In the genomic region with DNA sequence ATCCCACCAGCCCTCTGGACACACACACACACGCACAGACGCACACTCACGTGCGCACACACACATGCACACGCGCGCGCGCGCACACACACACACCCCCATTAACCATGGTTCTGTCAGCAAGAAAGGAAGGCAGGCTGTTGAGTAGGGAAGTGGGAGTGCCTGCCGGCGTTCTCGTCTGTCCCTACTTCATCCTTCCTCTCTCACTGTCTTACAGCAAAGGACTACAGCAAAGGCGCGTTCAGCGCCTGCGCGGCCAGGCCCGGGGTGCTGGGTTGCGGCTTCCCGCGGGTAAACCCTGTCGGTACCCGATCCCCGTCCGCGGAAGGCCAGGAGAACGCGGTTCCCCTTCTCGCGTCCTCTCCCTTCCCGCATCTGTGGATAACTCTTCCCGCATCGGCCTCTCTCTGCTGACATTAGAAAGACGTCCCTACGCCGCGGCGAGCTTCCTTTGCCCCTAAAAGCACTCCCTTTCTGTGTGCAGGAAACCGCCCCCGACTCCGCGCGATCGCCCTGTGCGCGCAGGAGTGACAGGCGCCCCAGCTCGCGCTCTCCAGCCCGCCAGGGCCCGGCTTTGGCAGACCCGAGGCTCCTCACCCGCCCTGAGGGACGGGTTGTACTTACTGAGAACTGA, we compare ENCODE assay signal across 8 cellular contexts.
A peak's percentile ranks its signal among the peaks of the same experiment; 100 is the strongest.
DNase-seq lines count a peak whose midpoint lies in the region; ATAC-seq and FAIRE-seq lines count a peak whose summit lies in the region.

No MANE protein-coding gene starts in this region.

- peaks cover 16 to 19% of the 10 kb centered on the region in 2 donors for H3K4me1 Mint-ChIP-seq in effector memory CD8-positive, alpha-beta T cell (ENCODE audit: low read depth in 2 of 2)

- H3K27me3 ChIP-seq in mesendoderm (ENCODE audit: insufficient read depth, low read length, poor library complexity) (no peaks in the 10 kb centered on the region), small intestine (ENCODE audit: control insufficient read depth in 2 of 2, insufficient read depth in 2 of 2, low read length in 2 of 2) (peaks cover 0 to 24% of the 10 kb centered on the region in 2 donors)

- H3K79me2 ChIP-seq in mesendoderm (ENCODE audit: control insufficient read depth, insufficient read depth, low read length), result no peaks in the 10 kb centered on the region

- FAIRE-seq in small intestine (lab: Jason Lieb, UNC), result no peak

- no peak overlapping the region for H2BK120ac ChIP-seq in mesendoderm (ENCODE audit: low read depth, low read length)

- no peaks in the 10 kb centered on the region for H3K79me1 ChIP-seq in mesendoderm (ENCODE audit: low read length)

- no CpG with 5 or more reads among the region's 55 CpGs for WGBS in mesendoderm (ENCODE audit: extremely low coverage, insufficient coverage, low lambda C conversion rate)
- 2 to 14% (median 13%) methylated on average over 53 to 55 of the region's 55 CpGs for WGBS in small intestine, 3 donors

- no peak overlapping the region for H2AK5ac ChIP-seq in mesendoderm (ENCODE audit: low read length)

- H3K36me3 Mint-ChIP-seq in effector memory CD8-positive, alpha-beta T cell (ENCODE audit: insufficient read depth), result peaks cover 5% of the 10 kb centered on the region

- DNase-seq in stimulated activated CD4-positive, alpha-beta T cell treated with anti-CD3 and anti-CD28 coated beads, Interleukin-12 subunit alpha, Interleukin-12 subunit beta, amount 100 ng/mL, for 4 hours, result peak; percentile 1
- DNase-seq in stimulated activated CD4-positive, alpha-beta T cell treated with anti-CD3 and anti-CD28 coated beads, Interleukin-4, amount 100 ng/mL, for 4 hours, result no peak
- DNase-seq in RPMI7951 (ENCODE audit: low read depth) (peak; percentile 5), mesendoderm (peak; percentile 67), superior temporal gyrus (ENCODE audit: extremely low spot score) (peak; percentile 57), GDM1 (lab: John Stamatoyannopoulos, UW) (no peak), small intestine (no peak)
- DNase-seq in effector memory CD8-positive, alpha-beta T cell, result peak in 1 of 3 experiments; percentile 1

- H3K56ac ChIP-seq in mesendoderm (ENCODE audit: low read length), result peak overlapping the region; percentile 90

- H2BK5ac ChIP-seq in mesendoderm (ENCODE audit: low read length), result no peak overlapping the region

- no peaks in the 10 kb centered on the region for H3K9me3 Mint-ChIP-seq in effector memory CD8-positive, alpha-beta T cell

- H3K4me1 ChIP-seq in mesendoderm (ENCODE audit: control insufficient read depth, low read depth, low read length) (no peaks in the 10 kb centered on the region), small intestine (ENCODE audit: control insufficient read depth in 2 of 2, insufficient read depth in 1 of 2, low read depth in 1 of 2, low read length in 1 of 2) (no peaks in the 10 kb centered on the region)

- ATAC-seq in effector memory CD8-positive, alpha-beta T cell (replicated peaks), result peak; percentile 36

- peak overlapping the region; percentile 64 to 75 for H3K4me3 Mint-ChIP-seq in effector memory CD8-positive, alpha-beta T cell

- H3K27me3 Mint-ChIP-seq in effector memory CD8-positive, alpha-beta T cell, result peaks cover 60 to 76% of the 10 kb centered on the region in 2 donors

- H3K9me3 ChIP-seq in small intestine (ENCODE audit: control insufficient read depth, low read depth), result no peaks in the 10 kb centered on the region

- no peak overlapping the region for H2BK15ac ChIP-seq in mesendoderm (replicated peaks; ENCODE audit: low read depth)

- no peak overlapping the region for H3K27ac ChIP-seq in mesendoderm (ENCODE audit: low read depth, low read length)
- H3K27ac ChIP-seq in small intestine (ENCODE audit: low read depth in 1 of 2, low read length in 1 of 2), result no peak overlapping the region

- peak overlapping the region; percentile 82 for H3K4me2 ChIP-seq in mesendoderm (ENCODE audit: low read length)

- H4K8ac ChIP-seq in mesendoderm (ENCODE audit: low read depth, low read length), result no peak overlapping the region

- no peak overlapping the region for H4K5ac ChIP-seq in mesendoderm (ENCODE audit: low read length)

- H3K4me3 ChIP-seq in mesendoderm (ENCODE audit: low read length) (peak overlapping the region; percentile 59), small intestine (ENCODE audit: low read depth in 1 of 2, low read length in 2 of 2) (no peak overlapping the region)

- no peak overlapping the region for H3K18ac ChIP-seq in mesendoderm (ENCODE audit: low read length)

- peak overlapping the region; percentile 69 for H3K9ac ChIP-seq in mesendoderm (ENCODE audit: low read length)

- H3K23ac ChIP-seq in mesendoderm (ENCODE audit: low read length), result no peak overlapping the region

- no peak overlapping the region for H3K27ac Mint-ChIP-seq in effector memory CD8-positive, alpha-beta T cell

- no peaks in the 10 kb centered on the region for H3K36me3 ChIP-seq in mesendoderm (ENCODE audit: control insufficient read depth, insufficient read depth, low read length)
- no peaks in the 10 kb centered on the region for H3K36me3 ChIP-seq in small intestine (ENCODE audit: control insufficient read depth in 2 of 2, insufficient read depth in 2 of 2, low read length in 2 of 2)

- no peak overlapping the region for H3K4ac ChIP-seq in mesendoderm (ENCODE audit: low read depth, low read length)

Comparison
In these comparisons a context has a peak if more than half of its experiments do, and no peak if none do; other contexts are left out.
1. DNase-seq: peak in stimulated activated CD4-positive, alpha-beta T cell treated with anti-CD3 and anti-CD28 coated beads, Interleukin-12 subunit alpha, Interleukin-12 subunit beta, amount 100 ng/mL, for 4 hours (single experiment), RPMI7951 (single experiment), mesendoderm (single experiment) and superior temporal gyrus (single experiment); none in stimulated activated CD4-positive, alpha-beta T cell treated with anti-CD3 and anti-CD28 coated beads, Interleukin-4, amount 100 ng/mL, for 4 hours (0 of 2), GDM1 (single experiment) and small intestine (single experiment).